ENCODE assay signal across 8 cellular contexts in the genomic region with DNA sequence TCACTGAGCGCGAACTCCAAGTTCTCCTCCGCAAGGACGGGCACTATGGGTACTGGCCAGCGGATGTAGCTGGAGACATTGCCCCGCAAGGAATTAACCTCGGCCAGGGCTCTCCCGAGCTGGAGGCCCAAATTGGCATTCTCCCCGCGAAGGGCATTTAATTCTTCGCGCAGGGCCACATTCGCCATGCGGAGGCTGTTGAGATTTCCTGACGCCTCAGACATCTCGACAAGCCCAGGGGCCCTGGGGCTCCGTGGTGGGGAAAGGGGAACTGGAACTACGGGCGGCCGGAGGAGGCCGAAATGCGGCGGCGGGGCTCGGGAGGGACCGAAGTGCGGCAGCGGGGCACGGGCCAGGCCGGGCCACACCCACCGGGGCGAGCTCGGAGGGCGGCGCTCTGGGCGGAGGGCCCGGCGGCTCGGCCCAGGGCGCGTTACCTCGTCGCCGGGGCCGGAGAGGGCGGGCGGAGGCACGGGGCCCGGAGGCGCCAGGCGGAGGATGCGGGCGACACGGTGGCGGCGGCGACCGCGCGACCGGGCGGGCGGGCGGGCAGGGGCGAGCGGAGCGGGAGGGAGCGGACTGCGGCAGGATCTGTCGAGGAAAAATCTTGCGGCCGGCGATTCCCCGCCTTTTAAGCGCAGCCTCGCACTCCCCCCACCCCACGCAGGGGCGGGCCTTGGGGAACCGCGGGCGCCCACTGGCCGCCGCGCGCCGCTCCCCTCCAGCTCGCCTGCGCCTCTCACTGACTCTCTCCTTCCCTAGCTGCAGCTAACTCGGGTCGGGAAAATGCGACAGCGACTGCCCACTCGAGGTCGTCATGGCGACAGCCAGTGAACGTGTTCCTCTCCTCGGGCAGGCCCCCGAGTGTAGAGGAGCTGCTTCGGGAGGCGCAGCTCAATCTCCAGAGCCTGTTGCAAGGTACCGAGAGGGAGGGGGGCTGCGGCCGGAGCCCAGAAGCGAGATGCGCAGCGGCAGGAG. TPM values are rescaled to one million over a fixed set of nuclear protein-coding genes. Genes with fewer than 3 reads are reported as not detected.
DNase-seq lines count a peak whose midpoint lies in the region; ATAC-seq, FAIRE-seq and TF ChIP-seq lines count a peak whose summit lies in the region.

A gene (minus strand): TSS at position 599 of the 978 bp plus-strand sequence.

- H2AFZ ChIP-seq in K562 (ENCODE audit: low read depth, low read length) (no peak within 1 kb of the TSS), hepatocyte (peak within 1 kb of the TSS; percentile 76)

- FAIRE-seq in K562 (lab: Jason Lieb, UNC): no peak

- no peak within 1 kb of the TSS for H3K9ac ChIP-seq in K562 (ENCODE audit: insufficient read depth in 1 of 2, low read depth in 2 of 2, low read length in 2 of 2)

- ATAC-seq in GM21786 (IDR thresholded peaks at IDR 0.05; ENCODE audit: unreplicated experiment) (peak; percentile 54), K562 (peak; percentile 77)

- no peak for TF ChIP-seq RAD21 in K562 (CRISPR knock-in tag; conservative IDR thresholded peaks at IDR 0.05 in 1 of 2, IDR thresholded peaks at IDR 0.05 in 1 of 2)

- H3K27me3 ChIP-seq in K562 (ENCODE audit: control insufficient read depth in 2 of 2, insufficient read depth in 2 of 2, low read length in 2 of 2) (peaks cover 0 to 51% of the 10 kb centered on the region in 2 experiments; a peak in 3 of 5 replicates), hepatocyte (no peaks in the 10 kb centered on the region)

- WGBS in K562 (ENCODE audit: insufficient coverage, low coverage, missing lambda C conversion rate): 6% methylated on average over 8 of the region's 106 CpGs
- 56% methylated on average over 38 of the region's 106 CpGs for WGBS in hepatocyte (ENCODE audit: low lambda C conversion rate, missing lambda C conversion rate)

- in situ Hi-C loops in Caki2 (cut with HindIII; ENCODE audit: low pct_unique_long_range_greater_than_20kb, low sequenced_read_pairs): no loop called here
- in situ Hi-C loops in K562 (cut with MboI): no loop called here

- H3K4me2 ChIP-seq in K562 (ENCODE audit: insufficient read depth, low read length) (0 out of 2 replicates have a peak within 1 kb of the TSS, but pooled peaks have one; percentile 5), hepatocyte (peak within 1 kb of the TSS; percentile 83)

- H3K9me3 ChIP-seq in K562 (replicated peaks; ENCODE audit: control insufficient read depth, insufficient read depth, low read depth, low read length) (no peaks in the 10 kb centered on the region), hepatocyte (ENCODE audit: low read depth) (no peaks in the 10 kb centered on the region)

- H3K27ac ChIP-seq in K562 (ENCODE audit: extremely low read depth, low read depth, low read length) (no peak within 1 kb of the TSS), hepatocyte (peak within 1 kb of the TSS; percentile 41)

- H3K4me1 ChIP-seq in K562 (replicated peaks in 1 of 2; ENCODE audit: control insufficient read depth in 2 of 2, insufficient read depth in 2 of 2, low read length in 2 of 2) (peaks cover 0 to 10% of the 10 kb centered on the region in 2 experiments; a peak in 2 of 5 replicates), hepatocyte (ENCODE audit: insufficient read depth) (no peaks in the 10 kb centered on the region)

- TF ChIP-seq CTCF in K562 (IDR thresholded peaks at IDR 0.05 in 2 of 3, conservative IDR thresholded peaks at IDR 0.05 in 1 of 3; ENCODE audit: insufficient read depth in 2 of 3, low read depth in 1 of 3, low read length in 3 of 3) (no peak), hepatocyte (IDR thresholded peaks at IDR 0.05; ENCODE audit: poor library complexity) (no peak)

- H4K20me1 ChIP-seq in K562 (replicated peaks; ENCODE audit: control insufficient read depth, insufficient read depth, low read length): no peaks in the 10 kb centered on the region; the same call in 1 of the 2 replicates
- no peaks in the 10 kb centered on the region for H4K20me1 ChIP-seq in hepatocyte (ENCODE audit: insufficient read depth, poor library complexity, severe bottlenecking)

- H3K4me3 ChIP-seq in K562 (no peak within 1 kb of the TSS), hepatocyte (peak within 1 kb of the TSS; percentile 52)

- intact Hi-C loops in K562 (cut with micrococcal nuclease): no loop called here

- CTCF ChIA-PET in K562 (lab: Yijun Ruan, JAX; ENCODE audit: low intra/inter-chr PET ratio): no interaction called here

- no peak for TF ChIP-seq EP300 in K562 (IDR thresholded peaks at IDR 0.05; ENCODE audit: low read length)

- no peaks in the 10 kb centered on the region for H3K9me1 ChIP-seq in K562 (ENCODE audit: control insufficient read depth, insufficient read depth, low read length)

- H3K36me3 ChIP-seq in K562 (ENCODE audit: control insufficient read depth, insufficient read depth, low read length): no peaks in the 10 kb centered on the region
- no peaks in the 10 kb centered on the region for H3K36me3 ChIP-seq in hepatocyte (replicated peaks; ENCODE audit: insufficient read depth, low read depth)

- H3K9me2 ChIP-seq in hepatocyte (replicated peaks; ENCODE audit: insufficient read depth): no peaks in the 10 kb centered on the region

- no peak for TF ChIP-seq POLR2A in K562 (conservative IDR thresholded peaks at IDR 0.05)

- POLR2A ChIA-PET in K562 (lab: Yijun Ruan, JAX): no interaction called here

- no TSS peak for BruUV-seq in K562 (replicated peaks; lab: Mats Ljungman, UMichigan)

- DNase-seq in Caki2 (ENCODE audit: low read depth) (peak; percentile 90), NCI-H1105 treated with DMSO at 0.1 percent for 48 hours (lab: John Stamatoyannopoulos, UW) (peak; percentile 92), T-helper 2 cell (peak in 4 of 5 experiments; percentile 15 to 62 (median 46)), K562 (ENCODE audit: extremely low read depth in 1 of 4, low spot score in 3 of 4) (peak; percentile 22 to 56 (median 45)), hepatocyte (ENCODE audit: low spot score) (peak; percentile 88), putamen (ENCODE audit: low spot score) (peak; percentile 89), KG1 (lab: John Stamatoyannopoulos, UW) (no peak)

- H3K79me2 ChIP-seq in K562 (ENCODE audit: control insufficient read depth, insufficient read depth, low read length) (no peaks in the 10 kb centered on the region), hepatocyte (no peaks in the 10 kb centered on the region)

TF ChIP-seq in K562, 482 proteins besides CTCF, POLR2A, EP300 and RAD21 (continues in another document):
- TF ChIP-seq RFX1 (IDR thresholded peaks at IDR 0.05): peak; percentile 78
- TF ChIP-seq, protein P1, sequence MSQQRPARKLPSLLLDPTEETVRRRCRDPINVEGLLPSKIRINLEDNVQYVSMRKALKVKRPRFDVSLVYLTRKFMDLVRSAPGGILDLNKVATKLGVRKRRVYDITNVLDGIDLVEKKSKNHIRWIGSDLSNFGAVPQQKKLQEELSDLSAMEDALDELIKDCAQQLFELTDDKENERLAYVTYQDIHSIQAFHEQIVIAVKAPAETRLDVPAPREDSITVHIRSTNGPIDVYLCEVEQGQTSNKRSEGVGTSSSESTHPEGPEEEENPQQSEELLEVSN (IDR thresholded peaks at IDR 0.05; ENCODE audit: borderline replicate concordance in 1 of 2, extremely low read depth in 1 of 2, insufficient read depth in 1 of 2, insufficient read length in 1 of 2, low read depth in 1 of 2, low read length in 1 of 2, poor library complexity in 1 of 2, severe bottlenecking in 1 of 2): no peak
- TF ChIP-seq, protein P2, sequence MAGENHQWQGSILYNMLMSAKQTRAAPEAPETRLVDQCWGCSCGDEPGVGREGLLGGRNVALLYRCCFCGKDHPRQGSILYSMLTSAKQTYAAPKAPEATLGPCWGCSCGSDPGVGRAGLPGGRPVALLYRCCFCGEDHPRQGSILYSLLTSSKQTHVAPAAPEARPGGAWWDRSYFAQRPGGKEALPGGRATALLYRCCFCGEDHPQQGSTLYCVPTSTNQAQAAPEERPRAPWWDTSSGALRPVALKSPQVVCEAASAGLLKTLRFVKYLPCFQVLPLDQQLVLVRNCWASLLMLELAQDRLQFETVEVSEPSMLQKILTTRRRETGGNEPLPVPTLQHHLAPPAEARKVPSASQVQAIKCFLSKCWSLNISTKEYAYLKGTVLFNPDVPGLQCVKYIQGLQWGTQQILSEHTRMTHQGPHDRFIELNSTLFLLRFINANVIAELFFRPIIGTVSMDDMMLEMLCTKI (IDR thresholded peaks at IDR 0.05; ENCODE audit: partially characterized antibody): no peak

RNA-seq across cellular contexts. Expression of the gene that starts here (rescaled TPM):
- total RNA-seq in Caki2 (2014; rRNA removed; shearing (Covaris generic); ENCODE audit: low replicate concordance): 0.27 and 0.90 TPM in 2 replicates
- 0.09 and 0.12 TPM in 2 replicates for total RNA-seq in K562 (2011; cell fraction: chromatin; rRNA removed; ENCODE audit: low replicate concordance)
- total RNA-seq in K562 (2011; cell fraction: nucleolus; rRNA removed): 0.13 TPM in 1 of 2 replicates, not detected in the other
- total RNA-seq in K562 (2011; cell fraction: nucleoplasm; rRNA removed): not detected in 2 replicates
- total RNA-seq in K562 (2014; rRNA removed): not detected in 2 replicates
- not detected in 2 replicates for total RNA-seq in K562 (2014; rRNA removed; fragmentation: Illumina TruSeq; extraction: Trizol)
- not detected in 2 replicates for total RNA-seq in K562 (2015; rRNA removed; fragmentation: Illumina TruSeq; extraction: Trizol)
- total RNA-seq in K562 (2021): not detected in 2 replicates
- 0.01 TPM in 1 of 2 replicates, not detected in the other for polyA plus RNA-seq in K562 (2011; rRNA removed)
- polyA plus RNA-seq in K562 (2011; cell fraction: cytosol; rRNA removed): 0.01 and 0.06 TPM in 2 replicates
- 0.06 and 0.10 TPM in 2 replicates for polyA plus RNA-seq in K562 (2011; cell fraction: nucleus; rRNA removed)
- polyA plus RNA-seq in K562 (2012): 0.08 and 0.09 TPM in 2 replicates
- 0.03 TPM in 1 of 2 replicates, not detected in the other for polyA plus RNA-seq in K562 (2014; fragmentation: Illumina TruSeq; extraction: Trizol)
- polyA plus RNA-seq in K562 (2014; fragmentation: Nextera tagmentation; extraction: Ambion mirVana): not detected
- not detected in 2 replicates for polyA plus RNA-seq in K562 (2014; rRNA removed)
- not detected in 2 replicates for polyA minus RNA-seq in K562 (2011; rRNA and poly(A)+ RNA removed)
- not detected in 2 replicates for polyA minus RNA-seq in K562 (2011; cell fraction: cytosol; rRNA and poly(A)+ RNA removed)
- polyA minus RNA-seq in K562 (2011; cell fraction: nucleus; rRNA and poly(A)+ RNA removed): not detected in 2 replicates
- total RNA-seq in hepatocyte: 2.0 and 2.5 TPM in 2 replicates
- polyA plus RNA-seq in hepatocyte: 1.5 and 2.6 TPM in 2 replicates

Comparison
In these comparisons a context has a peak if more than half of its experiments do, and no peak if none do; other contexts are left out.
1. Peak in DNase-seq in Caki2; RNA of the gene not detected or under 1 TPM.
2. Peak in DNase-seq, ATAC-seq and H3K4me2 ChIP-seq in K562; RNA of the gene not detected or under 1 TPM.